8 cellular contexts compared by ENCODE assay signal in genomic region chr10:30284860-30285594, GRCh38.
DNase-seq lines count a peak whose midpoint lies in the region; ATAC-seq and TF ChIP-seq lines count a peak whose summit lies in the region.

No MANE protein-coding gene starts in this region.

- H3K4me3 Mint-ChIP-seq in stimulated activated effector memory CD8-positive, alpha-beta T cell treated with anti-CD3 and anti-CD28 coated beads, Interleukin-12 subunit alpha, Interleukin-12 subunit beta, amount 100 ng/mL, for 72 hours, result peak overlapping the region; percentile 19

- DNase-seq in ACHN, result peak; percentile 15
- peak; percentile 62 for DNase-seq in amniotic epithelial cell (ENCODE audit: low read depth)
- DNase-seq in stimulated activated effector memory CD8-positive, alpha-beta T cell treated with anti-CD3 and anti-CD28 coated beads, Interleukin-12 subunit alpha, Interleukin-12 subunit beta, amount 100 ng/mL, for 72 hours (ENCODE audit: low spot score in 2 of 2), result no peak
- no peak for DNase-seq in HuH-7.5 (ENCODE audit: low spot score)
- DNase-seq in stimulated activated CD4-positive, alpha-beta T cell treated with anti-CD3 and anti-CD28 coated beads, Interleukin-4, amount 100 ng/mL, for 4 hours, result no peak
- DNase-seq in erythroblast (lab: John Stamatoyannopoulos, UW), result no peak

- no peaks in the 10 kb centered on the region for H3K36me3 Mint-ChIP-seq in stimulated activated effector memory CD8-positive, alpha-beta T cell treated with anti-CD3 and anti-CD28 coated beads, Interleukin-12 subunit alpha, Interleukin-12 subunit beta, amount 100 ng/mL, for 72 hours

- peak; percentile 87 for ATAC-seq in GM19324 (IDR thresholded peaks at IDR 0.05; ENCODE audit: low FRiP score, unreplicated experiment)
- peak; percentile 87 for ATAC-seq in HG03175 (IDR thresholded peaks at IDR 0.05; ENCODE audit: unreplicated experiment)
- ATAC-seq in stimulated activated effector memory CD8-positive, alpha-beta T cell treated with anti-CD3 and anti-CD28 coated beads, Interleukin-12 subunit alpha, Interleukin-12 subunit beta, amount 100 ng/mL, for 72 hours, result peak; percentile 74

- H3K4me1 Mint-ChIP-seq in stimulated activated effector memory CD8-positive, alpha-beta T cell treated with anti-CD3 and anti-CD28 coated beads, Interleukin-12 subunit alpha, Interleukin-12 subunit beta, amount 100 ng/mL, for 72 hours, result peaks cover 22% of the 10 kb centered on the region

- H3K9me3 Mint-ChIP-seq in stimulated activated effector memory CD8-positive, alpha-beta T cell treated with anti-CD3 and anti-CD28 coated beads, Interleukin-12 subunit alpha, Interleukin-12 subunit beta, amount 100 ng/mL, for 72 hours, result peaks cover 2% of the 10 kb centered on the region

- peak overlapping the region; percentile 71 for H3K27ac Mint-ChIP-seq in stimulated activated effector memory CD8-positive, alpha-beta T cell treated with anti-CD3 and anti-CD28 coated beads, Interleukin-12 subunit alpha, Interleukin-12 subunit beta, amount 100 ng/mL, for 72 hours

- in situ Hi-C loops in ACHN (cut with HindIII; ENCODE audit: low pct_ligation_motif_present, low pct_unique_long_range_greater_than_20kb, low sequenced_read_pairs), result no loop called here

- no peak for TF ChIP-seq POLR2A in erythroblast (IDR thresholded peaks at IDR 0.05; ENCODE audit: low read length)

Comparison
In these comparisons a context has a peak if more than half of its experiments do, and no peak if none do; other contexts are left out.
1. DNase-seq: peak in ACHN (single experiment) and amniotic epithelial cell (single experiment); none in stimulated activated effector memory CD8-positive, alpha-beta T cell treated with anti-CD3 and anti-CD28 coated beads, Interleukin-12 subunit alpha, Interleukin-12 subunit beta, amount 100 ng/mL, for 72 hours (0 of 2), HuH-7.5 (single experiment), stimulated activated CD4-positive, alpha-beta T cell treated with anti-CD3 and anti-CD28 coated beads, Interleukin-4, amount 100 ng/mL, for 4 hours (0 of 2) and erythroblast (0 of 2).
2. Peak in every context shown above with its lines, with median percentiles within 50 percentile points of each other: ATAC-seq.